Comparison of ENCODE assay signal across 17 cellular contexts in the genomic region with DNA sequence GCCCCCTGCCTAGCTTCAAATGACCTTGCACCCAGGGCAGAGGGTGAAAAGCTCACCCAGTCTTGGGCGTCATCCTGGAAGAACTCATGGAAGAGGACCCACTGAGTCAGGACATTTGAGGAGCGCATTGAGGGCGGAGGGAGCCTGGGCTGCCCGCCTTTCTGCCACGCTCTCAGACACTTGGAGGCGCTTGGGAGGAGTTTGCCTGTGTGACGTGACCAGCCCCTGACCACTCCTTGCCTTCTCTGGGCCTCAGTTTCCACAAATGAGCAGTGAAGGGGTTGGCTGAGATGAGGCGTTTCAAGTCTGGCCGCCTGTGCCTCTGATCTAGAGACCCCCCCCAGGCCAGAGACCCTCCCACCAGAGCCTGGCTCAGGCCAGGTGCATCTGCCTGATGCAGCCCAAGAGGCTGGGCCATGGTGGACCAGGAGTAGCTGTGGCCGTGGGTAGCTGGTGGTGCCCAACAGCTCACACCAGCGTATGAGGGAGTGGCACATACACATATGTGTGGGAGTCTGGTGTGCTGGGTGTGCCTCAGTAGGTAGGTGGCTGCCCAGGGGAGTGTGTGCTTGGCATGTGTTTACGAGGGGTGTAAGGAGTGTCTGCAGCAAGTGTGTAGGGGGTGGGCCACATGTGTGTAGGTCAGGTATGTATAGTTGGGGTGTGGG.
DNase-seq lines count a peak whose midpoint lies in the region; ATAC-seq, FAIRE-seq and TF ChIP-seq lines count a peak whose summit lies in the region.
"Had no signal": no experiment of that assay in that cellular context is flagged by ENCODE, and none has a peak within 500 bp of the region (broad histone marks: within the 10 kb centered on the region; RNA-seq: fewer than 3 reads in every experiment).

No MANE protein-coding gene starts in this region.

- H3K4me1 ChIP-seq in K562 (replicated peaks in 1 of 2; ENCODE audit: control insufficient read depth in 2 of 2, insufficient read depth in 2 of 2, low read length in 2 of 2) (peaks cover 73 to 91% of the 10 kb centered on the region in 2 experiments), muscle layer of colon (ENCODE audit: insufficient read depth, low read length) (peaks cover 49% of the 10 kb centered on the region), aorta (ENCODE audit: control insufficient read depth in 1 of 2, insufficient read depth in 2 of 2, low read length in 2 of 2) (no peaks in the 10 kb centered on the region)

- in situ Hi-C loops in K562 (cut with MboI): no loop called here

- intact Hi-C loops in natural killer cell (cut with micrococcal nuclease) (no loop called here), K562 (cut with micrococcal nuclease) (no loop called here), aorta (cut with DNase I) (loop anchor here in 1 of 2 donors (10.0 kb wide), 1 partner anchor 402 kb away; the partner anchor contains the start of gene SPATA20)

- peak overlapping the region in 1 of 2 experiments; percentile 74; a peak in 2 of 4 replicates for H3K9ac ChIP-seq in K562 (ENCODE audit: insufficient read depth in 1 of 2, low read depth in 2 of 2, low read length in 2 of 2)
- H3K9ac ChIP-seq in muscle layer of colon (ENCODE audit: low read length): no peak overlapping the region

- no TSS peak for BruUV-seq in K562 (replicated peaks; lab: Mats Ljungman, UMichigan)

- H3K79me2 ChIP-seq in K562 (ENCODE audit: control insufficient read depth, insufficient read depth, low read length): peaks cover 4% of the 10 kb centered on the region; the same call in 1 of the 3 replicates

- no peak for TF ChIP-seq POLR2A in K562 (conservative IDR thresholded peaks at IDR 0.05)

- H3K9me3 Mint-ChIP-seq in natural killer cell: no peaks in the 10 kb centered on the region
- no peaks in the 10 kb centered on the region for H3K9me3 Mint-ChIP-seq in natural killer cell treated with Interleukin-12 subunit alpha and Interleukin-12 subunit beta and Interleukin-15 and Interleukin-18, amount 100 ng/mL, for 72 hours

- H2AFZ ChIP-seq in K562 (ENCODE audit: low read depth, low read length): peak overlapping the region; percentile 68

- no peak overlapping the region; the same call in 2 of the 3 replicates for H3K27ac ChIP-seq in K562 (ENCODE audit: extremely low read depth, low read depth, low read length)
- peak overlapping the region; percentile 17 for H3K27ac ChIP-seq in muscle layer of colon (ENCODE audit: low read depth, low read length)
- no peak overlapping the region for H3K27ac ChIP-seq in aorta (ENCODE audit: low read depth in 1 of 2, low read length in 2 of 2)

- TF ChIP-seq EP300 in K562 (IDR thresholded peaks at IDR 0.05; ENCODE audit: low read length): no peak

- TF ChIP-seq RAD21 in K562 (CRISPR knock-in tag; conservative IDR thresholded peaks at IDR 0.05 in 1 of 2, IDR thresholded peaks at IDR 0.05 in 1 of 2): no peak

- ATAC-seq in natural killer cell (no peak), K562 (no peak), aorta (ENCODE audit: low FRiP score) (no peak), HG02678 (IDR thresholded peaks at IDR 0.05; ENCODE audit: unreplicated experiment) (no peak), GM19452 (IDR thresholded peaks at IDR 0.05; ENCODE audit: unreplicated experiment) (no peak)
- no peak for ATAC-seq in natural killer cell treated with Interleukin-12 subunit alpha and Interleukin-12 subunit beta and Interleukin-15 and Interleukin-18, amount 100 ng/mL, for 72 hours
- ATAC-seq: mucosa of descending colon had no signal

- no peak overlapping the region for H3K4me3 ChIP-seq in K562
- no peak overlapping the region for H3K4me3 ChIP-seq in muscle layer of colon (ENCODE audit: low read depth in 1 of 2, low read length in 2 of 2)
- no peak overlapping the region for H3K4me3 ChIP-seq in aorta (ENCODE audit: low read length in 2 of 2)
- H3K4me3 ChIP-seq: ascending aorta, mucosa of descending colon had no signal

- H3K4me3 Mint-ChIP-seq in natural killer cell: no peak overlapping the region
- H3K4me3 Mint-ChIP-seq in natural killer cell treated with Interleukin-12 subunit alpha and Interleukin-12 subunit beta and Interleukin-15 and Interleukin-18, amount 100 ng/mL, for 72 hours: no peak overlapping the region

- POLR2A ChIA-PET in K562 (lab: Yijun Ruan, JAX): interaction anchor here (13.9 kb wide), 1 partner anchor 82 kb away, joined by 207 read pairs; the partner anchor contains the start of gene TOB1

- WGBS in K562 (ENCODE audit: insufficient coverage, low coverage, missing lambda C conversion rate): 80% methylated on average over 10 of the region's 12 CpGs
- WGBS in aorta, 2 donors: 96 to 97% methylated on average over 12 of the region's 12 CpGs

- H3K27me3 ChIP-seq in K562 (ENCODE audit: control insufficient read depth in 2 of 2, insufficient read depth in 2 of 2, low read length in 2 of 2) (no peaks in the 10 kb centered on the region), muscle layer of colon (ENCODE audit: control insufficient read depth in 1 of 2, insufficient read depth in 2 of 2, low read length in 2 of 2) (no peaks in the 10 kb centered on the region), aorta (ENCODE audit: control insufficient read depth in 1 of 2, insufficient read depth in 2 of 2, low read length in 1 of 2) (no peaks in the 10 kb centered on the region)
- H3K27me3 ChIP-seq: ascending aorta had no signal

- no peaks in the 10 kb centered on the region for H3K9me1 ChIP-seq in K562 (ENCODE audit: control insufficient read depth, insufficient read depth, low read length)

- H3K27ac Mint-ChIP-seq in natural killer cell: no peak overlapping the region
- H3K27ac Mint-ChIP-seq in natural killer cell treated with Interleukin-12 subunit alpha and Interleukin-12 subunit beta and Interleukin-15 and Interleukin-18, amount 100 ng/mL, for 72 hours: peak overlapping the region in 1 of 2 donors; percentile 45

- H3K4me1 Mint-ChIP-seq in natural killer cell: peaks cover 7 to 29% of the 10 kb centered on the region in 2 donors
- H3K4me1 Mint-ChIP-seq in natural killer cell treated with Interleukin-12 subunit alpha and Interleukin-12 subunit beta and Interleukin-15 and Interleukin-18, amount 100 ng/mL, for 72 hours (ENCODE audit: low read depth in 2 of 2): peaks cover 13 to 18% of the 10 kb centered on the region in 2 donors

- H3K27me3 Mint-ChIP-seq in natural killer cell (ENCODE audit: low read depth in 2 of 2): peaks cover 7 to 12% of the 10 kb centered on the region in 2 donors
- peaks cover 0 to 11% of the 10 kb centered on the region in 2 donors for H3K27me3 Mint-ChIP-seq in natural killer cell treated with Interleukin-12 subunit alpha and Interleukin-12 subunit beta and Interleukin-15 and Interleukin-18, amount 100 ng/mL, for 72 hours

- FAIRE-seq in K562 (lab: Jason Lieb, UNC): no peak

- H3K36me3 ChIP-seq in K562 (ENCODE audit: control insufficient read depth, insufficient read depth, low read length): no peaks in the 10 kb centered on the region
- H3K36me3 ChIP-seq in muscle layer of colon (ENCODE audit: insufficient read depth, low read length): no peaks in the 10 kb centered on the region
- H3K36me3 ChIP-seq in aorta (ENCODE audit: control insufficient read depth in 1 of 2, insufficient read depth in 2 of 2, low read length in 1 of 2): no peaks in the 10 kb centered on the region
- H3K36me3 ChIP-seq: ascending aorta had no signal

- H3K4me2 ChIP-seq in K562 (ENCODE audit: insufficient read depth, low read length): no peak overlapping the region

- H4K20me1 ChIP-seq in K562 (replicated peaks; ENCODE audit: control insufficient read depth, insufficient read depth, low read length): no peaks in the 10 kb centered on the region

- CTCF ChIA-PET in K562 (lab: Yijun Ruan, JAX; ENCODE audit: low intra/inter-chr PET ratio): interaction anchor here (0.6 kb wide), 1 partner anchor 9 kb away, joined by 3 read pairs; no protein-coding TSS in a partner anchor

- H3K9me3 ChIP-seq in K562 (replicated peaks; ENCODE audit: control insufficient read depth, insufficient read depth, low read depth, low read length) (no peaks in the 10 kb centered on the region), muscle layer of colon (ENCODE audit: low read length) (no peaks in the 10 kb centered on the region), aorta (ENCODE audit: control insufficient read depth, low read length) (no peaks in the 10 kb centered on the region)
- H3K9me3 ChIP-seq: ascending aorta, mucosa of descending colon had no signal

- DNase-seq in natural killer cell (peak; percentile 10), K562 (ENCODE audit: extremely low read depth in 1 of 4, low spot score in 3 of 4) (no peak), aorta (peak; percentile 33 to 67), NCI-H345 (lab: John Stamatoyannopoulos, UW) (no peak)
- no peak for DNase-seq in natural killer cell treated with Interleukin-12 subunit alpha and Interleukin-12 subunit beta and Interleukin-15 and Interleukin-18, amount 100 ng/mL, for 72 hours (ENCODE audit: low spot score)
- DNase-seq: activated T-cell treated with anti-CD3 and anti-CD28 coated beads, Interleukin-2, amount 50 U/mL, for 48 hours; effector CD8-positive, alpha-beta T cell; foreskin fibroblast; Karpas-422; NCI-H146; NCI-H526; stimulated activated CD4-positive, alpha-beta T cell treated with anti-CD3 and anti-CD28 coated beads, Interleukin-2, amount 100 ng/mL, for 24 hours had no signal

- TF ChIP-seq CTCF in natural killer cell (IDR thresholded peaks at IDR 0.05): no peak
- no peak for TF ChIP-seq CTCF in K562 (IDR thresholded peaks at IDR 0.05 in 2 of 3, conservative IDR thresholded peaks at IDR 0.05 in 1 of 3; ENCODE audit: insufficient read depth in 2 of 3, low read depth in 1 of 3, low read length in 3 of 3)

- H3K36me3 Mint-ChIP-seq in natural killer cell: no peaks in the 10 kb centered on the region
- H3K36me3 Mint-ChIP-seq in natural killer cell treated with Interleukin-12 subunit alpha and Interleukin-12 subunit beta and Interleukin-15 and Interleukin-18, amount 100 ng/mL, for 72 hours: no peaks in the 10 kb centered on the region

TF ChIP-seq in K562, 482 proteins besides CTCF, POLR2A, EP300 and RAD21 (continues in another document):
- no peak for TF ChIP-seq ARID3A (IDR thresholded peaks at IDR 0.05; ENCODE audit: borderline replicate concordance, low read depth, low read length)
- no peak for TF ChIP-seq TBL1XR1 (IDR thresholded peaks at IDR 0.05; ENCODE audit: low read length in 2 of 2)
- no peak for TF ChIP-seq ZKSCAN1 (IDR thresholded peaks at IDR 0.05; ENCODE audit: low read depth, low read length)

Comparison
In these comparisons a context has a peak if more than half of its experiments do, and no peak if none do; other contexts are left out.
1. DNase-seq: peak in natural killer cell (single experiment) and aorta (2 of 2); none in natural killer cell treated with Interleukin-12 subunit alpha and Interleukin-12 subunit beta and Interleukin-15 and Interleukin-18, amount 100 ng/mL, for 72 hours (single experiment), K562 (0 of 4) and NCI-H345 (single experiment).